In genomic region chr12:110340706-110341105, GRCh38 we compare ENCODE assay signal across 17 cellular contexts. TPM values are rescaled to one million over a fixed set of nuclear protein-coding genes. Genes with fewer than 3 reads are reported as not detected.
DNase-seq lines count a peak whose midpoint lies in the region; TF ChIP-seq lines count a peak whose summit lies in the region.
"Had no signal": no experiment of that assay in that cellular context is flagged by ENCODE, and none has a peak within 500 bp of the region (broad histone marks: within the 10 kb centered on the region; RNA-seq: fewer than 3 reads in every experiment).

No MANE protein-coding gene starts in this region.

- H3K27ac Mint-ChIP-seq in activated naive CD4-positive, alpha-beta T cell treated with anti-CD3 and anti-CD28 coated beads for 36 hours, result peak overlapping the region; percentile 73
- H3K27ac Mint-ChIP-seq in progenitor cell of endocrine pancreas, result peak overlapping the region; percentile 29
- H3K27ac Mint-ChIP-seq: activated naive CD4-positive, alpha-beta T cell treated with anti-CD3 and anti-CD28 coated beads, Interleukin-2, amount 10 ng/mL, durations not matched to agents 7 days and 5 days; CD8-positive, alpha-beta memory T cell; natural killer cell had no signal

- CTCF ChIA-PET in activated naive CD4-positive, alpha-beta T cell treated with anti-CD3 and anti-CD28 coated beads for 36 hours (lab: Charles Lee), result no interaction called here
- CTCF ChIA-PET in RWPE1 (lab: Yijun Ruan, JAX), result interaction anchor here (0.8 kb wide), 1 partner anchor 91 kb away, joined by 3 read pairs; no protein-coding TSS in a partner anchor

- H3K9me3 Mint-ChIP-seq in activated naive CD4-positive, alpha-beta T cell treated with anti-CD3 and anti-CD28 coated beads for 36 hours, result no peaks in the 10 kb centered on the region
- no peaks in the 10 kb centered on the region for H3K9me3 Mint-ChIP-seq in progenitor cell of endocrine pancreas (ENCODE audit: low read depth)
- H3K9me3 Mint-ChIP-seq: activated naive CD4-positive, alpha-beta T cell treated with anti-CD3 and anti-CD28 coated beads, Interleukin-2, amount 10 ng/mL, durations not matched to agents 7 days and 5 days; CD8-positive, alpha-beta memory T cell; natural killer cell had no signal

- H3K27ac ChIP-seq in RWPE1 (peak overlapping the region; percentile 75), epithelial cell of prostate (peak overlapping the region; percentile 94)
- H3K27ac ChIP-seq: body of pancreas, KMS-11 had no signal

- H3K27me3 Mint-ChIP-seq in activated naive CD4-positive, alpha-beta T cell treated with anti-CD3 and anti-CD28 coated beads for 36 hours (ENCODE audit: low read depth), result no peaks in the 10 kb centered on the region
- no peaks in the 10 kb centered on the region for H3K27me3 Mint-ChIP-seq in progenitor cell of endocrine pancreas
- H3K27me3 Mint-ChIP-seq: activated naive CD4-positive, alpha-beta T cell treated with anti-CD3 and anti-CD28 coated beads, Interleukin-2, amount 10 ng/mL, durations not matched to agents 7 days and 5 days; CD8-positive, alpha-beta memory T cell had no signal

- no peak overlapping the region for H3K4me3 Mint-ChIP-seq in activated naive CD4-positive, alpha-beta T cell treated with anti-CD3 and anti-CD28 coated beads for 36 hours
- no peak overlapping the region for H3K4me3 Mint-ChIP-seq in progenitor cell of endocrine pancreas (ENCODE audit: low read depth)
- H3K4me3 Mint-ChIP-seq: activated naive CD4-positive, alpha-beta T cell treated with anti-CD3 and anti-CD28 coated beads, Interleukin-2, amount 10 ng/mL, durations not matched to agents 7 days and 5 days; CD8-positive, alpha-beta memory T cell; natural killer cell had no signal

- intact Hi-C loops in activated naive CD4-positive, alpha-beta T cell treated with anti-CD3 and anti-CD28 coated beads for 36 hours (cut with micrococcal nuclease), result no loop called here

- POLR2A ChIA-PET in RWPE1 (lab: Yijun Ruan, JAX; ENCODE audit: low non-redundant PET), result interaction anchor here (0.6 kb wide), 1 partner anchor 318 kb away, joined by 6 read pairs; no protein-coding TSS in a partner anchor

- H3K36me3 Mint-ChIP-seq in activated naive CD4-positive, alpha-beta T cell treated with anti-CD3 and anti-CD28 coated beads for 36 hours (ENCODE audit: low read depth), result peaks cover 69% of the 10 kb centered on the region
- H3K36me3 Mint-ChIP-seq in progenitor cell of endocrine pancreas (ENCODE audit: insufficient read depth), result peaks cover 51% of the 10 kb centered on the region

- DNase-seq in activated naive CD4-positive, alpha-beta T cell treated with anti-CD3 and anti-CD28 coated beads for 36 hours, result no peak
- DNase-seq in activated naive CD4-positive, alpha-beta T cell treated with Interleukin-2 at 50 U/mL for 16 hours, result no peak
- DNase-seq in RWPE1 (ENCODE audit: low spot score) (peak; percentile 87), epithelial cell of prostate (ENCODE audit: low read depth, low spot score) (no peak), progenitor cell of endocrine pancreas (ENCODE audit: low spot score, unreplicated experiment) (no peak), GM19238 (ENCODE audit: insufficient read length, low spot score) (no peak), NCI-H187 treated with DMSO at 0.1 percent for 48 hours (lab: John Stamatoyannopoulos, UW) (no peak), middle frontal gyrus (ENCODE audit: extremely low spot score, low spot score) (no peak)
- DNase-seq: activated naive CD4-positive, alpha-beta T cell treated with anti-CD3 and anti-CD28 coated beads, Interleukin-2, amount 10 ng/mL, durations not matched to agents 7 days and 5 days; body of pancreas; CD8-positive, alpha-beta memory T cell; effector memory CD4-positive, alpha-beta T cell; natural killer cell; NCI-H1105 treated with DMSO at 0.1 percent for 48 hours; stomach; T-helper 1 cell had no signal

- H3K4me1 Mint-ChIP-seq in activated naive CD4-positive, alpha-beta T cell treated with anti-CD3 and anti-CD28 coated beads for 36 hours (ENCODE audit: low read depth), result no peaks in the 10 kb centered on the region
- peaks cover 9% of the 10 kb centered on the region for H3K4me1 Mint-ChIP-seq in progenitor cell of endocrine pancreas (ENCODE audit: low read depth)
- H3K4me1 Mint-ChIP-seq: activated naive CD4-positive, alpha-beta T cell treated with anti-CD3 and anti-CD28 coated beads, Interleukin-2, amount 10 ng/mL, durations not matched to agents 7 days and 5 days; natural killer cell had no signal

- no peak for TF ChIP-seq CTCF in RWPE1 (conservative IDR thresholded peaks at IDR 0.05; ENCODE audit: low read depth)
- TF ChIP-seq CTCF in progenitor cell of endocrine pancreas (IDR thresholded peaks at IDR 0.05; ENCODE audit: unreplicated experiment), result no peak

RNA-seq across cellular contexts. Expression of gene ATP2A2, which starts 59.7 kb away (rescaled TPM):
- total RNA-seq in activated naive CD4-positive, alpha-beta T cell treated with anti-CD3 and anti-CD28 coated beads for 36 hours, result 10 to 100 TPM; 95.5 to 98.6 TPM
- total RNA-seq in progenitor cell of endocrine pancreas, result 167 and 175 TPM in 2 replicates
